Comparison of ENCODE assay signal across 20 cellular contexts in the genomic region with DNA sequence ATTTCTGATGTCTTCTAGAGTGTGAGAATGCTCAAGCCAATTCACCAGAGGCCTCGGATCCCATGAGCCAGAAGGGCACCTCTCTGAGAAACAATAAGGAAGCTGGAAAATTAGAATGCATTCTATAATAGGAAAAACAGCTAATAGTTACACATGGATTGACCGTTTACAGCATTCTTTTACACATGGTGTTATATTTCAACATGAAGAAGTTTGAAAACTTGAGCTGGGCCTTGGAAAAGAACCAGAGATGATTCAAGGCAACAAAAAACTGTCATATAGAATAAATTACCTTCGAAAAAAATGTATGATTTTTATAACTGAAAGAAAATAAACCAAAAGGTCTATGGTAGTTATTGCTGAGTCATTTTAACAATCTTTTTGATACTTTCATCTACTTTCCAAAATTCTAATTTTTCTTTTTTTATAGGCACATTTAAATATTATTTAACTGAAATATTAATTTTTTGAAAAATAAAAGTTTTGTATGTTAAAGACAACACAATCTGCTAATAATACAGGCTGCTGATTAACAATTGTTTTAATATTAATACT. TPM values are rescaled to one million over a fixed set of nuclear protein-coding genes. Genes with fewer than 3 reads are reported as not detected.
"Had no signal": no experiment of that assay in that cellular context is flagged by ENCODE, and none has a peak within 500 bp of the region (broad histone marks: within the 10 kb centered on the region; RNA-seq: fewer than 3 reads in every experiment).

No MANE protein-coding gene starts in this region.

- H3K27ac ChIP-seq: epithelial cell of prostate, skin epidermis had no signal

- H3K4me3 ChIP-seq: skin epidermis had no signal

- DNase-seq: activated CD4-positive, alpha-beta T cell treated with anti-CD3 and anti-CD28 coated beads, Interleukin-2, amount 10 ng/mL, durations not matched to agents 7 days and 5 days; activated CD4-positive, CD25-positive, alpha-beta regulatory T cell; activated CD8-positive, alpha-beta memory T cell treated with anti-CD3 and anti-CD28 coated beads, Interleukin-2, amount 50 U/mL, for 48 hours; activated naive CD4-positive, alpha-beta T cell; activated naive CD8-positive, alpha-beta T cell treated with anti-CD3 and anti-CD28 coated beads, Interleukin-2, amount 10 ng/mL, durations not matched to agents 7 days and 5 days; anterior cingulate cortex; dermis blood vessel endothelial cell; effector memory CD8-positive, alpha-beta T cell; glutamatergic neuron; hypothalamus; kidney glomerular epithelial cell; mesenchymal stem cell; naive thymus-derived CD8-positive, alpha-beta T cell; stimulated activated CD4-positive, alpha-beta T cell treated with anti-CD3 and anti-CD28 coated beads, Interleukin-15, amount 100 ng/mL, for 24 hours; stimulated activated CD4-positive, alpha-beta T cell treated with anti-CD3 and anti-CD28 coated beads, Interleukin-4, amount 100 ng/mL, for 24 hours; stimulated activated naive CD4-positive, alpha-beta T cell; substantia nigra; trophoblast cell had no signal

- ATAC-seq: effector memory CD8-positive, alpha-beta T cell; naive thymus-derived CD8-positive, alpha-beta T cell had no signal

RNA-seq across cellular contexts. Expression of a gene that starts 6.2 kb away (rescaled TPM):
- total RNA-seq: activated CD4-positive, alpha-beta T cell treated with anti-CD3 and anti-CD28 coated beads, Interleukin-2, amount 10 ng/mL, durations not matched to agents 7 days and 5 days; activated naive CD8-positive, alpha-beta T cell treated with anti-CD3 and anti-CD28 coated beads, Interleukin-2, amount 10 ng/mL, durations not matched to agents 7 days and 5 days; naive thymus-derived CD8-positive, alpha-beta T cell had no signal
- polyA plus RNA-seq: naive thymus-derived CD8-positive, alpha-beta T cell had no signal
